Comparison of ENCODE assay signal across 10 cellular contexts in the genomic region with DNA sequence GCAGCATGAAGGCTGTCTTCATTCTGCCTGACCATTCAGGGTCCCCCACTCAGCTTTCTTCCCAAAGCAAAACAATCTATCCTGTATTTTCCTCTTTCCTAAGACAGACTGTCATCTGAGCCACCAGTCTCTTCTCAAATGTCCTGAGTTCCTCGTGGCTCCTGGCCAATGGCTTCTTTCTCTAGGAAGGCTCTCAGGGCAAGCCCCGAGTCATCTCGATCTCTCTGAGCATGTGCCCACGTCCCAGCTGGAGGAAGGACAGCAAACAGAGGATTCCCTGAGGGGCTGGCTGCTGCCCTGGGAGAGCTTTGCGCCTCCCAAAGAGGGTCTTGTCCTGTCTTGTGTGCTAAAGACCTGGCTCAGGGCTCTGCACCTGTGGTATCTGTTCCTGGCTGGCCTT.
DNase-seq lines count a peak whose midpoint lies in the region; ATAC-seq lines count a peak whose summit lies in the region.
"Had no signal": no experiment of that assay in that cellular context is flagged by ENCODE, and none has a peak within 500 bp of the region (broad histone marks: within the 10 kb centered on the region; RNA-seq: fewer than 3 reads in every experiment).

No MANE protein-coding gene starts in this region.

- peak overlapping the region; percentile 28 for H3K4me3 Mint-ChIP-seq in stimulated activated effector memory CD8-positive, alpha-beta T cell treated with anti-CD3 and anti-CD28 coated beads, Interleukin-12 subunit alpha, Interleukin-12 subunit beta, amount 100 ng/mL, for 72 hours

- peak; percentile 6 for DNase-seq in NCI-H2196 (lab: John Stamatoyannopoulos, UW; ENCODE audit: unreplicated experiment)
- DNase-seq in NCI-H2196 treated with DMSO at 0.1 percent for 48 hours (lab: John Stamatoyannopoulos, UW; ENCODE audit: unreplicated experiment): no peak
- peak; percentile 4 for DNase-seq in RPMI8226
- DNase-seq in iPS-NIHi7 (ENCODE audit: extremely low spot score): peak; percentile 8
- peak in 1 of 2 donors; percentile 35 for DNase-seq in stimulated activated effector memory CD8-positive, alpha-beta T cell treated with anti-CD3 and anti-CD28 coated beads, Interleukin-12 subunit alpha, Interleukin-12 subunit beta, amount 100 ng/mL, for 72 hours (ENCODE audit: low spot score in 2 of 2)
- DNase-seq in SKM-1 treated with dmso at 0.1 percent for 144 hours (lab: John Stamatoyannopoulos, UW; ENCODE audit: unreplicated experiment): no peak
- no peak for DNase-seq in NCI-H2227 (lab: John Stamatoyannopoulos, UW; ENCODE audit: unreplicated experiment)
- DNase-seq: activated naive CD4-positive, alpha-beta T cell; NCI-H524 treated with DMSO at 0.1 percent for 48 hours had no signal

- no peaks in the 10 kb centered on the region for H3K36me3 Mint-ChIP-seq in stimulated activated effector memory CD8-positive, alpha-beta T cell treated with anti-CD3 and anti-CD28 coated beads, Interleukin-12 subunit alpha, Interleukin-12 subunit beta, amount 100 ng/mL, for 72 hours

- no peak for ATAC-seq in stimulated activated effector memory CD8-positive, alpha-beta T cell treated with anti-CD3 and anti-CD28 coated beads, Interleukin-12 subunit alpha, Interleukin-12 subunit beta, amount 100 ng/mL, for 72 hours
- no peak for ATAC-seq in GM19397 (IDR thresholded peaks at IDR 0.05; ENCODE audit: unreplicated experiment)

- H3K9me3 Mint-ChIP-seq in stimulated activated effector memory CD8-positive, alpha-beta T cell treated with anti-CD3 and anti-CD28 coated beads, Interleukin-12 subunit alpha, Interleukin-12 subunit beta, amount 100 ng/mL, for 72 hours: no peaks in the 10 kb centered on the region

- peaks cover 35% of the 10 kb centered on the region for H3K4me1 Mint-ChIP-seq in stimulated activated effector memory CD8-positive, alpha-beta T cell treated with anti-CD3 and anti-CD28 coated beads, Interleukin-12 subunit alpha, Interleukin-12 subunit beta, amount 100 ng/mL, for 72 hours

- peak overlapping the region; percentile 67 for H3K27ac Mint-ChIP-seq in stimulated activated effector memory CD8-positive, alpha-beta T cell treated with anti-CD3 and anti-CD28 coated beads, Interleukin-12 subunit alpha, Interleukin-12 subunit beta, amount 100 ng/mL, for 72 hours

Comparison
In these comparisons a context has a peak if more than half of its experiments do, and no peak if none do; other contexts are left out.
1. DNase-seq: peak in NCI-H2196 (single experiment), RPMI8226 (single experiment) and iPS-NIHi7 (single experiment); none in NCI-H2196 treated with DMSO at 0.1 percent for 48 hours (single experiment), SKM-1 treated with dmso at 0.1 percent for 144 hours (single experiment) and NCI-H2227 (single experiment).